Comparison of ENCODE assay signal across 8 cellular contexts in the genomic region with DNA sequence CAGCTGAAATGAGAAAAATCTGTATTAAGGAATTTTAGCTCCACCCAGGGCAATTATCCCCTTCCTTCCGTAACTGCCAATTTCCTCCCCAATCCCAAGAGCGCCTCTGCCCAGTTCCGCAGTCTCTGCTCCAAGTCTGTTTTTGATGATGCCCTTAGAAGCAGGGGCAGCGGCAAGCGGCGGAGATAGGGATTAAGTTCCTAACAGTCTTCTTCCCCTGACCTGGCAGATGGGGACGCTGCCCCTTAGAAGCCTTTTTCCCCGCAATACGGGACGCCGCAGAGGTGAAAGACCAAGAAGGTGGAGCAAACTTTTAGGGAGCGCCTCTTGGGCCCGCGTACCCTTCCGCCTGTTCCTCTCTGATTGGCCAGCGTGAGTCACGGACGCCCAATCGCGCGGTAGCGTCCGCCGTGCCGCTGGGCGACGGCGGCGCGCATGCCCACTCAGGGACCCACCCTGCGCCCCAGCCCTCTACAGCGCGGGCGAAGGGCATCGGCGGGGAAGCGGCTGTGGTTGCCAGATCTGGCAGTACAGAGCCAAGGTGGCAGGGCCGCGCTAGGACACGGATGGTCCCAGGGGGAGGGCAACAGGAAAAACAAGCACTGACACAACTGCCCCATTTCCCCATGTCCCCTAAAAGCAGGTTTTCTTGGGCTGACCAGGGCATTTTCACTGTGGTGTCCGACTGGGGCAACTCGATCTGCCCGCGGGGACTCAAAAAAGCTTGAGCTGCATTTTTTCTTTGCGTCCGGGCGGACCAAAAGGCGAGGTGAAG. TPM values are rescaled to one million over a fixed set of nuclear protein-coding genes. Genes with fewer than 3 reads are reported as not detected.
DNase-seq lines count a peak whose midpoint lies in the region; ATAC-seq, FAIRE-seq and TF ChIP-seq lines count a peak whose summit lies in the region.

No MANE protein-coding gene starts in this region.

- peak overlapping the region; percentile 90 for H3K9ac ChIP-seq in HepG2 (ENCODE audit: insufficient read depth, low read depth, low read length)

- H2AFZ ChIP-seq in HepG2 (ENCODE audit: low read length), result peak overlapping the region; percentile 75

- H3K79me2 ChIP-seq in HepG2 (ENCODE audit: insufficient read depth, low read length), result peaks cover 28% of the 10 kb centered on the region

- H3K36me3 Mint-ChIP-seq in CD14-positive monocyte, result no peaks in the 10 kb centered on the region

- POLR2A ChIA-PET in HepG2 (lab: Yijun Ruan, JAX), result interaction anchor here (0.8 kb wide), 1 partner anchor 35 kb away, joined by 3 read pairs; no protein-coding TSS in a partner anchor

- TF ChIP-seq EP300 in HepG2 (IDR thresholded peaks at IDR 0.05; ENCODE audit: low read depth in 2 of 2, low read length in 2 of 2) (no peak), HepG2 (CRISPR knock-in tag; IDR thresholded peaks at IDR 0.05; ENCODE audit: borderline replicate concordance) (no peak; the same call in 1 of the 2 replicates)

- H4K20me1 ChIP-seq in HepG2 (ENCODE audit: insufficient read depth, low read length), result no peaks in the 10 kb centered on the region

- H3K27me3 ChIP-seq in HepG2 (ENCODE audit: control insufficient read depth in 1 of 2, insufficient read depth in 2 of 2, low read length in 2 of 2), result no peaks in the 10 kb centered on the region; a peak in 1 of 5 replicates

- peak overlapping the region; percentile 99 for H3K27ac ChIP-seq in HepG2 (ENCODE audit: extremely low read length, insufficient read depth, low read length)

- H3K27me3 Mint-ChIP-seq in CD14-positive monocyte (ENCODE audit: low read depth in 3 of 3), result no peaks in the 10 kb centered on the region

- H3K9me3 ChIP-seq in HepG2 (ENCODE audit: low read length), result no peaks in the 10 kb centered on the region

- no peaks in the 10 kb centered on the region for H3K36me3 ChIP-seq in HepG2 (replicated peaks in 1 of 2; ENCODE audit: control insufficient read depth in 1 of 2, insufficient read depth in 2 of 2, low read length in 2 of 2)

- H3K4me2 ChIP-seq in HepG2 (ENCODE audit: low read depth, low read length), result peak overlapping the region; percentile 100

- peak; percentile 13; the same call in 1 of the 2 replicates for TF ChIP-seq RAD21 in HepG2 (CRISPR knock-in tag; IDR thresholded peaks at IDR 0.05)

- H3K4me1 Mint-ChIP-seq in CD14-positive monocyte, result peaks cover 17% of the 10 kb centered on the region

- peaks cover 0 to 2% (median 0%) of the 10 kb centered on the region in 7 donors for H3K9me3 Mint-ChIP-seq in CD14-positive monocyte

- FAIRE-seq in HepG2 (lab: Jason Lieb, UNC), result peak; percentile 85

- TF ChIP-seq CTCF in CD14-positive monocyte (IDR thresholded peaks at IDR 0.05) (no peak), HepG2 (CRISPR knock-in tag; IDR thresholded peaks at IDR 0.05) (no peak)

- H3K4me3 ChIP-seq in HepG2 (replicated peaks in 1 of 3; ENCODE audit: insufficient read depth in 1 of 3, low read depth in 2 of 3, low read length in 3 of 3), result peak overlapping the region; percentile 71 to 87 (median 82)

- TF ChIP-seq POLR2A in HepG2 (IDR thresholded peaks at IDR 0.05; ENCODE audit: insufficient read depth in 1 of 2, low read depth in 2 of 2, low read length in 2 of 2), result peak; percentile 62 to 92

- peak overlapping the region; percentile 92 to 94 for H3K4me3 Mint-ChIP-seq in CD14-positive monocyte

- intact Hi-C loops in CD14-positive monocyte (cut with micrococcal nuclease) (loop anchor here in 1 of 2 donors (5.0 kb wide), 1 partner anchor 234 kb away; the partner anchor contains the start of gene DIAPH3), HepG2 (cut with micrococcal nuclease; ENCODE audit: unreplicated experiment) (loop anchor here (1.0 to 5.0 kb wide), 2 partner anchors 33 to 234 kb away; partner anchors contain the start of gene DIAPH3)

- in situ Hi-C loops in HepG2 (cut with HindIII; ENCODE audit: extremely low pct_ligation_motif_present, low pct_unique_long_range_greater_than_20kb), result loop anchor here (5.0 kb wide), 1 partner anchor 234 kb away; the partner anchor contains the start of gene DIAPH3

- no TSS peak for BruUV-seq in HepG2 (replicated peaks; lab: Mats Ljungman, UMichigan)

- peak; percentile 67 for ATAC-seq in GM19395 (IDR thresholded peaks at IDR 0.05; ENCODE audit: unreplicated experiment)
- peak; percentile 62 for ATAC-seq in HG03558 (IDR thresholded peaks at IDR 0.05; ENCODE audit: extremely low read depth, unreplicated experiment)
- peak; percentile 92 for ATAC-seq in HepG2

- peaks cover 30% of the 10 kb centered on the region for H3K4me1 ChIP-seq in HepG2 (ENCODE audit: insufficient read depth, low read length)

- DNase-seq in CD14-positive monocyte (ENCODE audit: low spot score) (peak; percentile 71), NCI-H748 (lab: John Stamatoyannopoulos, UW; ENCODE audit: unreplicated experiment) (peak; percentile 96), dermis microvascular lymphatic vessel endothelial cell (ENCODE audit: low read depth in 2 of 2) (peak; percentile 73 to 93), HepG2 (ENCODE audit: low spot score) (peak; percentile 83)
- peak; percentile 75 to 83 for DNase-seq in activated CD4-positive, alpha-beta T cell treated with anti-CD3 and anti-CD28 coated beads, Interleukin-2, amount 50 U/mL, for 24 hours (ENCODE audit: low read depth in 1 of 2, low spot score in 1 of 2)
- DNase-seq in stimulated activated CD4-positive, alpha-beta T cell treated with anti-CD3 and anti-CD28 coated beads, Interleukin-4, amount 100 ng/mL, for 1 hour, result peak; percentile 87

- peak overlapping the region; percentile 94 to 98 (median 96) for H3K27ac Mint-ChIP-seq in CD14-positive monocyte

- WGBS in HepG2 (ENCODE audit: low lambda C conversion rate), result under 1% methylated on average over 29 of the region's 48 CpGs

- CTCF ChIA-PET in HepG2 (lab: Yijun Ruan, JAX; ENCODE audit: low intra/inter-chr PET ratio, low total read pairs), result no interaction called here

TF ChIP-seq in HepG2, 621 proteins besides CTCF, POLR2A, EP300 and RAD21 (continues in another document):
- TF ChIP-seq RFXAP (CRISPR knock-in tag; IDR thresholded peaks at IDR 0.05; ENCODE audit: borderline replicate concordance), result peak; percentile 95
- TF ChIP-seq NR2F2 (IDR thresholded peaks at IDR 0.05; ENCODE audit: borderline replicate concordance, low read depth), result peak; percentile 13; the same call in 1 of the 2 replicates
- TF ChIP-seq NKX3-1 (CRISPR knock-in tag; IDR thresholded peaks at IDR 0.05), result peak; percentile 13; the same call in 1 of the 2 replicates
- TF ChIP-seq, protein P1, sequence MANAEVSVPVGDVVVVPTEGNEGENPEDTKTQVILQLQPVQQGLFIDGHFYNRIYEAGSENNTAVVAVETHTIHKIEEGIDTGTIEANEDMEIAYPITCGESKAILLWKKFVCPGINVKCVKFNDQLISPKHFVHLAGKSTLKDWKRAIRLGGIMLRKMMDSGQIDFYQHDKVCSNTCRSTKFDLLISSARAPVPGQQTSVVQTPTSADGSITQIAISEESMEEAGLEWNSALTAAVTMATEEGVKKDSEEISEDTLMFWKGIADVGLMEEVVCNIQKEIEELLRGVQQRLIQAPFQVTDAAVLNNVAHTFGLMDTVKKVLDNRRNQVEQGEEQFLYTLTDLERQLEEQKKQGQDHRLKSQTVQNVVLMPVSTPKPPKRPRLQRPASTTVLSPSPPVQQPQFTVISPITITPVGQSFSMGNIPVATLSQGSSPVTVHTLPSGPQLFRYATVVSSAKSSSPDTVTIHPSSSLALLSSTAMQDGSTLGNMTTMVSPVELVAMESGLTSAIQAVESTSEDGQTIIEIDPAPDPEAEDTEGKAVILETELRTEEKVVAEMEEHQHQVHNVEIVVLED (CRISPR knock-in tag; IDR thresholded peaks at IDR 0.05; ENCODE audit: borderline replicate concordance), result peak; percentile 91
- peak; percentile 35; the same call in 1 of the 2 replicates for TF ChIP-seq TFDP1 (CRISPR knock-in tag; IDR thresholded peaks at IDR 0.05; ENCODE audit: borderline replicate concordance)

RNA-seq across cellular contexts. Expression of gene TDRD3, which starts 0.8 kb away (rescaled TPM):
- polyA plus RNA-seq in CD14-positive monocyte (1 to 10 TPM; 2.7 to 4.8 TPM), HepG2 (2011; rRNA removed) (3.7 and 4.7 TPM in 2 replicates)
- total RNA-seq in dermis microvascular lymphatic vessel endothelial cell (8.1 and 8.2 TPM in 2 replicates), HepG2 (2016; rRNA removed; fragmentation: Illumina TruSeq; extraction: Trizol) (11.8 and 13.3 TPM in 2 replicates)
- 57.8 and 58.7 TPM in 2 replicates for total RNA-seq in HepG2 (2016; cell fraction: cytosol; rRNA removed; fragmentation: Illumina TruSeq; extraction: Trizol; ENCODE audit: low read depth)
- 12.1 and 12.2 TPM in 2 replicates for total RNA-seq in HepG2 (2016; cell fraction: insoluble cytoplasmic fraction; rRNA removed; fragmentation: Illumina TruSeq; extraction: Trizol)
- total RNA-seq in HepG2 (2016; cell fraction: membrane; rRNA removed; fragmentation: Illumina TruSeq; extraction: Trizol), result 19.8 and 23.5 TPM in 2 replicates
- 17.1 and 18.3 TPM in 2 replicates for total RNA-seq in HepG2 (2016; cell fraction: nucleus; rRNA removed; fragmentation: Illumina TruSeq; extraction: Trizol)
- 1.4 and 2.2 TPM in 2 replicates for polyA plus RNA-seq in HepG2 (2011; cell fraction: cytosol; rRNA removed)
- 3.0 and 3.3 TPM in 2 replicates for polyA plus RNA-seq in HepG2 (2011; cell fraction: nucleus; rRNA removed)
- 6.5 and 8.0 TPM in 2 replicates for polyA plus RNA-seq in HepG2 (2012)
- polyA plus RNA-seq in HepG2 (2016; cell fraction: cytosol; fragmentation: Illumina TruSeq; extraction: Trizol; ENCODE audit: low read depth), result 2.8 and 3.0 TPM in 2 replicates
- 11.3 and 12.0 TPM in 2 replicates for polyA plus RNA-seq in HepG2 (2016; cell fraction: insoluble cytoplasmic fraction; fragmentation: Illumina TruSeq; extraction: Trizol; ENCODE audit: low read depth)
- 5.6 and 6.7 TPM in 2 replicates for polyA plus RNA-seq in HepG2 (2016; cell fraction: membrane; fragmentation: Illumina TruSeq; extraction: Trizol; ENCODE audit: low read depth)
- 7.9 and 9.5 TPM in 2 replicates for polyA plus RNA-seq in HepG2 (2016; cell fraction: nucleus; fragmentation: Illumina TruSeq; extraction: Trizol; ENCODE audit: insufficient read depth, low read depth)
- 2.0 and 9.4 TPM in 2 replicates for polyA minus RNA-seq in HepG2 (2011; rRNA and poly(A)+ RNA removed; ENCODE audit: low replicate concordance)
- polyA minus RNA-seq in HepG2 (2011; cell fraction: cytosol; rRNA and poly(A)+ RNA removed), result 9.1 and 10.1 TPM in 2 replicates
- polyA minus RNA-seq in HepG2 (2011; cell fraction: nucleus; rRNA and poly(A)+ RNA removed), result 30.9 and 31.6 TPM in 2 replicates

Comparison
In these comparisons a context has a peak if more than half of its experiments do, and no peak if none do; other contexts are left out.
1. Peak in every context shown above with its lines: DNase-seq, ATAC-seq, H3K4me3 ChIP-seq and H3K27ac ChIP-seq.